8 cellular contexts compared by ENCODE assay signal in genomic region chr12:94100990-94101901, GRCh38. TPM values are rescaled to one million over a fixed set of nuclear protein-coding genes. Genes with fewer than 3 reads are reported as not detected.
DNase-seq lines count a peak whose midpoint lies in the region; ATAC-seq and TF ChIP-seq lines count a peak whose summit lies in the region.

No MANE protein-coding gene starts in this region.

- TF ChIP-seq CTCF in CD14-positive monocyte (IDR thresholded peaks at IDR 0.05) (peak; percentile 85), OCI-LY7 (conservative IDR thresholded peaks at IDR 0.05; ENCODE audit: low read length) (peak; percentile 89)

- no peaks in the 10 kb centered on the region for H3K9me2 ChIP-seq in OCI-LY7 (ENCODE audit: insufficient read depth, low read length)

- H3K4me1 Mint-ChIP-seq in CD14-positive monocyte (peaks cover 20% of the 10 kb centered on the region), naive B cell (peaks cover 3 to 12% (median 8%) of the 10 kb centered on the region in 3 donors)

- peak overlapping the region; percentile 59 for H3K4me3 ChIP-seq in Jurkat, Clone E6-1 (ENCODE audit: low read length)
- H3K4me3 ChIP-seq in OCI-LY7 (ENCODE audit: low read depth, low read length, poor library complexity, severe bottlenecking), result no peak overlapping the region

- peak overlapping the region in 3 of 7 donors; percentile 28 to 66 (median 44) for H3K27ac Mint-ChIP-seq in CD14-positive monocyte
- H3K27ac Mint-ChIP-seq in naive B cell, result peak overlapping the region in 1 of 6 donors; percentile 54

- POLR2A ChIA-PET in OCI-LY7 (lab: Charles Lee), result interaction anchor here (1.3 to 2.1 kb wide), 2 partner anchors 17 to 598 kb away, joined by 3 to 5 read pairs; no protein-coding TSS in a partner anchor

- peaks cover 0 to 5% (median 0%) of the 10 kb centered on the region in 7 donors for H3K9me3 Mint-ChIP-seq in CD14-positive monocyte
- no peaks in the 10 kb centered on the region for H3K9me3 Mint-ChIP-seq in naive B cell

- H3K9me3 ChIP-seq in OCI-LY7 (ENCODE audit: low read length), result no peaks in the 10 kb centered on the region

- no TSS peak for BruUV-seq in OCI-LY7 (replicated peaks; lab: Mats Ljungman, UMichigan)

- CTCF ChIA-PET in OCI-LY7 (lab: Charles Lee; ENCODE audit: unreplicated experiment), result interaction anchor here (0.5 to 1.9 kb wide), 7 partner anchors 10 to 532 kb away, joined by 3 to 9 read pairs (median 3); no protein-coding TSS in a partner anchor

- ATAC-seq in GM21367 (IDR thresholded peaks at IDR 0.05; ENCODE audit: unreplicated experiment), result peak; percentile 57
- peak; percentile 82 to 83 for ATAC-seq in naive B cell (ENCODE audit: low read depth in 2 of 2)

- no peaks in the 10 kb centered on the region for H3K79me2 ChIP-seq in OCI-LY7 (ENCODE audit: insufficient read depth, low read depth, low read length)

- peak overlapping the region; percentile 76 to 86 for H3K4me3 Mint-ChIP-seq in CD14-positive monocyte
- H3K4me3 Mint-ChIP-seq in naive B cell, result peak overlapping the region; percentile 83 to 93 (median 88)

- intact Hi-C loops in CD14-positive monocyte (cut with micrococcal nuclease), result loop anchor here (2.0 to 10.0 kb wide), 4 partner anchors 336 to 598 kb away; partner anchors contain the start of genes CRADD (in 1 of the 2) and SOCS2 (in 1 of the 2)
- intact Hi-C loops in OCI-LY7 (cut with micrococcal nuclease; ENCODE audit: unreplicated experiment), result loop anchor here (1.0 to 10.0 kb wide), 3 partner anchors 532 to 1114 kb away; no protein-coding TSS in a partner anchor

- H3K4me2 ChIP-seq in OCI-LY7 (ENCODE audit: low read length), result no peak overlapping the region

- H3K36me3 Mint-ChIP-seq in CD14-positive monocyte (peaks cover 0 to 3% of the 10 kb centered on the region in 2 donors), naive B cell (no peaks in the 10 kb centered on the region)

- peaks cover 26 to 45% (median 33%) of the 10 kb centered on the region in 3 donors for H3K27me3 Mint-ChIP-seq in CD14-positive monocyte (ENCODE audit: low read depth in 3 of 3)
- H3K27me3 Mint-ChIP-seq in naive B cell, result peaks cover 25 to 66% (median 60%) of the 10 kb centered on the region in 3 donors

- no peak overlapping the region for H2AFZ ChIP-seq in OCI-LY7 (ENCODE audit: low read length)

- peaks cover 6% of the 10 kb centered on the region; the same call in 1 of the 2 replicates for H4K20me1 ChIP-seq in OCI-LY7 (ENCODE audit: insufficient read depth, low read length)

- no peaks in the 10 kb centered on the region for H3K36me3 ChIP-seq in OCI-LY7 (ENCODE audit: insufficient read depth, low read length)

- peaks cover 3% of the 10 kb centered on the region for H3K4me1 ChIP-seq in OCI-LY7 (ENCODE audit: insufficient read depth, low read length, poor library complexity, severe bottlenecking)

- peak; percentile 60 for DNase-seq in CD14-positive monocyte (ENCODE audit: low spot score)
- peak; percentile 43 for DNase-seq in Jurkat, Clone E6-1 (ENCODE audit: low read depth, low spot score)
- DNase-seq in OCI-LY7 (ENCODE audit: low spot score), result peak; percentile 71
- DNase-seq in activated T-cell treated with anti-CD3 and anti-CD28 coated beads, Interleukin-2, amount 50 U/mL, for 48 hours, result peak; percentile 86 to 87
- peak; percentile 63 for DNase-seq in fibroblast of gingiva (ENCODE audit: low read depth)
- DNase-seq in naive B cell, result peak; percentile 72
- peak; percentile 55 to 69 for DNase-seq in stimulated activated CD8-positive, alpha-beta memory T cell treated with anti-CD3 and anti-CD28 coated beads, Interleukin-7, amount 100 ng/mL, for 4 hours (ENCODE audit: low read depth in 2 of 2)

- H3K27ac ChIP-seq in OCI-LY7 (ENCODE audit: low read depth, low read length, poor library complexity, severe bottlenecking), result no peak overlapping the region

RNA-seq across cellular contexts. Expression of gene PLXNC1, which starts 47.1 kb away (rescaled TPM):
- polyA plus RNA-seq in CD14-positive monocyte (10 to 100 TPM; 14.3 to 15.4 TPM), naive B cell (ENCODE audit: low read depth in 6 of 6) (1 to 10 TPM; 2.1 to 6.9 (median 4.4) TPM)
- polyA plus RNA-seq in Jurkat, Clone E6-1 (2012; ENCODE audit: insufficient read depth, insufficient read length), result 1.5 TPM
- total RNA-seq in OCI-LY7 (2014; rRNA removed; shearing (Covaris generic)), result 3.6 and 4.5 TPM in 2 replicates
- 8.0 and 9.1 TPM in 2 replicates for total RNA-seq in OCI-LY7 (2022)
